ENCODE assay signal across 22 cellular contexts in the genomic region with DNA sequence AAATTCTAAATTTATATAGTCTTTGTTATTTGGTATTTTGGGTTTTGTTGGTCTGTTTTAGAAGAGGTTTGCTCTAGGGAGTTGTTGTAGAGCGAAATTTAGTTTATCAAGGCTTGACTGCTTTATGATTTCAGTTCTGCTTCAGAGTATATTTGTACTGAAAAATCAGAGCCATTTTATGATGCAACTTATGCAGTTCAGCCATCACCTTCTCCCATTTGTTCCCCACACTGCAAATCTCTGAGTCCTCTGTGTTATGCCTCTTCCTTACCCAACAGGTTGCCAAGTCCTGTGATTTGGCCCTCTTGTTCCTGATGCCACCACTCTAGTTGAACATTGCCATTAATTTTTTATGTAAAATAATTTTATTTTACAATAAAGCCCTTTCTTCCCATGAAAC.
DNase-seq lines count a peak whose midpoint lies in the region; ATAC-seq and TF ChIP-seq lines count a peak whose summit lies in the region.
"Had no signal": no experiment of that assay in that cellular context is flagged by ENCODE, and none has a peak within 500 bp of the region (broad histone marks: within the 10 kb centered on the region; RNA-seq: fewer than 3 reads in every experiment).

No MANE protein-coding gene starts in this region.

- POLR2A ChIA-PET in A673 (lab: Charles Lee; ENCODE audit: low non-redundant PET) = no interaction called here
- POLR2A ChIA-PET in Panc1 (lab: Charles Lee) = interaction anchor here (0.6 to 0.7 kb wide), 3 partner anchors 14 to 311 kb away, joined by 3 read pairs; a partner anchor contains a TSS

- intact Hi-C loops in A673 (cut with micrococcal nuclease; ENCODE audit: unreplicated experiment) = no loop called here
- intact Hi-C loops in Panc1 (cut with micrococcal nuclease; ENCODE audit: unreplicated experiment) = no loop called here
- intact Hi-C loops in head of caudate nucleus (cut with DNase I) = no loop called here

- H3K27me3 Mint-ChIP-seq in endodermal cell (ENCODE audit: insufficient read depth) = no peaks in the 10 kb centered on the region
- H3K27me3 Mint-ChIP-seq: dendritic cell treated with granulocyte-macrophage colony-stimulating factor and Interleukin-4, amounts not matched to agents 40 ng/mL and 50 ng/mL, for 4 days had no signal

- H3K27ac ChIP-seq in A673 (ENCODE audit: low read depth, low read length, poor library complexity, severe bottlenecking) (peak overlapping the region; percentile 15), BLaER1 (peak overlapping the region; percentile 23; the same call in 1 of the 2 replicates), Panc1 (ENCODE audit: low read length) (peak overlapping the region; percentile 37; the same call in 1 of the 2 replicates), endodermal cell (ENCODE audit: low read depth, low read length) (no peak overlapping the region)
- H3K27ac ChIP-seq: cardiac muscle cell, left ventricle myocardium inferior, transverse colon, VCaP had no signal

- ATAC-seq in Panc1 = no peak
- ATAC-seq: HCT116 had no signal

- H3K27me3 ChIP-seq in A673 (replicated peaks; ENCODE audit: insufficient read depth, low read depth, low read length, poor library complexity) = no peaks in the 10 kb centered on the region
- H3K27me3 ChIP-seq in BLaER1 = no peaks in the 10 kb centered on the region
- no peaks in the 10 kb centered on the region for H3K27me3 ChIP-seq in Panc1 (ENCODE audit: control insufficient read depth, insufficient read depth, low read length)
- no peaks in the 10 kb centered on the region for H3K27me3 ChIP-seq in endodermal cell (ENCODE audit: control insufficient read depth, insufficient read depth, low read length, poor library complexity, severe bottlenecking)
- H3K27me3 ChIP-seq: BE2C, cardiac muscle cell, transverse colon had no signal

- peak overlapping the region; percentile 58 for H3K27ac Mint-ChIP-seq in endodermal cell
- H3K27ac Mint-ChIP-seq: activated T-helper 1 cell treated with anti-CD3 and anti-CD28 coated beads, Interleukin-12 subunit alpha, Interleukin-12 subunit beta, Interleukin-2, Interleukin-4 antibody, amounts not matched to agents 30 ng/mL and 10 ng/mL and 1 ng/mL, durations not matched to agents 14 hours and 24 hours and 36 hours; dendritic cell treated with granulocyte-macrophage colony-stimulating factor and Interleukin-4, amounts not matched to agents 40 ng/mL and 50 ng/mL, for 4 days had no signal

- TF ChIP-seq CTCF in A673 (conservative IDR thresholded peaks at IDR 0.05; ENCODE audit: low read depth, low read length) (no peak), Panc1 (IDR thresholded peaks at IDR 0.05) (no peak), endodermal cell (conservative IDR thresholded peaks at IDR 0.05) (no peak)

- H3K36me3 ChIP-seq in A673 (ENCODE audit: insufficient read depth, low read length, poor library complexity, severe bottlenecking) (no peaks in the 10 kb centered on the region), BLaER1 (no peaks in the 10 kb centered on the region), Panc1 (ENCODE audit: control insufficient read depth, insufficient read depth, low read length) (no peaks in the 10 kb centered on the region), endodermal cell (ENCODE audit: control insufficient read depth, insufficient read depth, low read length) (no peaks in the 10 kb centered on the region)
- H3K36me3 ChIP-seq: BE2C, cardiac muscle cell, left ventricle myocardium inferior, transverse colon had no signal

- 94% methylated on average over 1 of the region's 1 CpG; no CpG with 5 or more reads in 1 of the 2 experiments for WGBS in endodermal cell (ENCODE audit: insufficient coverage in 1 of 2, insufficient read length in 1 of 2), 2 experiments

- in situ Hi-C loops in Panc1 (cut with HindIII; ENCODE audit: low pct_unique_long_range_greater_than_20kb, low sequenced_read_pairs) = no loop called here

- CTCF ChIA-PET in A673 (lab: Charles Lee) (no interaction called here), Panc1 (lab: Charles Lee) (no interaction called here)

- no peaks in the 10 kb centered on the region for H3K36me3 Mint-ChIP-seq in endodermal cell (ENCODE audit: low read depth)

- peaks cover 35% of the 10 kb centered on the region for H3K4me1 ChIP-seq in A673 (ENCODE audit: insufficient read depth, low read length, poor library complexity, severe bottlenecking)
- peaks cover 43% of the 10 kb centered on the region for H3K4me1 ChIP-seq in BLaER1
- H3K4me1 ChIP-seq in Panc1 (ENCODE audit: control insufficient read depth, insufficient read depth, low read length) = peaks cover 36% of the 10 kb centered on the region
- peaks cover 9% of the 10 kb centered on the region for H3K4me1 ChIP-seq in endodermal cell (ENCODE audit: control insufficient read depth, insufficient read depth, low read length)

- BruUV-seq in A673 (replicated peaks; lab: Mats Ljungman, UMichigan) (no TSS peak), Panc1 (replicated peaks; lab: Mats Ljungman, UMichigan) (no TSS peak)

- no peak overlapping the region for H3K4me3 ChIP-seq in A673 (ENCODE audit: low read depth, low read length, poor library complexity, severe bottlenecking)
- no peak overlapping the region for H3K4me3 ChIP-seq in BLaER1
- H3K4me3 ChIP-seq in Panc1 (ENCODE audit: low read depth in 2 of 2, low read length in 2 of 2) = no peak overlapping the region
- H3K4me3 ChIP-seq in endodermal cell (ENCODE audit: low read length) = no peak overlapping the region
- H3K4me3 ChIP-seq: cardiac muscle cell, left ventricle myocardium inferior, transverse colon had no signal

- peaks cover 84% of the 10 kb centered on the region for H4K20me1 ChIP-seq in BLaER1

- no peak overlapping the region for H3K4me3 Mint-ChIP-seq in endodermal cell
- H3K4me3 Mint-ChIP-seq: activated T-helper 1 cell treated with anti-CD3 and anti-CD28 coated beads, Interleukin-12 subunit alpha, Interleukin-12 subunit beta, Interleukin-2, Interleukin-4 antibody, amounts not matched to agents 30 ng/mL and 10 ng/mL and 1 ng/mL, durations not matched to agents 14 hours and 24 hours and 36 hours; dendritic cell treated with granulocyte-macrophage colony-stimulating factor and Interleukin-4, amounts not matched to agents 40 ng/mL and 50 ng/mL, for 4 days had no signal

- H3K4me2 ChIP-seq in BLaER1 = no peak overlapping the region

- H3K9ac ChIP-seq in BLaER1 = no peak overlapping the region
- H3K9ac ChIP-seq in endodermal cell (ENCODE audit: extremely low read depth, low read length, poor library complexity, severe bottlenecking) = no peak overlapping the region

- H3K4me1 Mint-ChIP-seq in endodermal cell = peaks cover 24% of the 10 kb centered on the region

- DNase-seq in A673 (ENCODE audit: low spot score) = no peak
- no peak for DNase-seq in Panc1 (ENCODE audit: low read depth, low spot score)
- DNase-seq in endodermal cell = no peak
- no peak for DNase-seq in AG08395 (ENCODE audit: low spot score)
- DNase-seq in HuH-7.5 (ENCODE audit: low spot score) = no peak
- DNase-seq in head of caudate nucleus = no peak
- DNase-seq: activated CD4-positive, alpha-beta T cell treated with anti-CD3 and anti-CD28 coated beads, Interleukin-2, amount 50 U/mL, for 48 hours; BE2C; Calu3; left ventricle myocardium inferior; NCI-H1105 treated with DMSO at 0.1 percent for 48 hours; NCI-H510A; small intestine; stimulated activated CD4-positive, alpha-beta T cell treated with anti-CD3 and anti-CD28 coated beads, Interleukin-2, amount 100 ng/mL, for 48 hours; stimulated activated naive CD4-positive, alpha-beta T cell treated with Interleukin-2 at 50 U/mL for 16 hours; transverse colon had no signal

- H3K9me3 Mint-ChIP-seq in endodermal cell = no peaks in the 10 kb centered on the region
- H3K9me3 Mint-ChIP-seq: activated T-helper 1 cell treated with anti-CD3 and anti-CD28 coated beads, Interleukin-12 subunit alpha, Interleukin-12 subunit beta, Interleukin-2, Interleukin-4 antibody, amounts not matched to agents 30 ng/mL and 10 ng/mL and 1 ng/mL, durations not matched to agents 14 hours and 24 hours and 36 hours; dendritic cell treated with granulocyte-macrophage colony-stimulating factor and Interleukin-4, amounts not matched to agents 40 ng/mL and 50 ng/mL, for 4 days had no signal

- H3K9me3 ChIP-seq in A673 (ENCODE audit: low read depth, low read length, poor library complexity, severe bottlenecking) (no peaks in the 10 kb centered on the region), BLaER1 (no peaks in the 10 kb centered on the region), Panc1 (ENCODE audit: control insufficient read depth, insufficient read depth, low read depth, low read length) (no peaks in the 10 kb centered on the region), endodermal cell (ENCODE audit: control insufficient read depth, low read length) (no peaks in the 10 kb centered on the region)
- H3K9me3 ChIP-seq: BE2C, left ventricle myocardium inferior, transverse colon had no signal
